Comparison of ENCODE assay signal across 8 cellular contexts in genomic region chr1:3850857-3851256, GRCh38.
"Had no signal": no experiment of that assay in that cellular context is flagged by ENCODE, and none has a peak within 500 bp of the region (broad histone marks: within the 10 kb centered on the region; RNA-seq: fewer than 3 reads in every experiment).

No MANE protein-coding gene starts in this region.

- H3K4me3 Mint-ChIP-seq: GM23338, H9, IgD-negative memory B cell had no signal

- ATAC-seq: GM23338, HepG2 had no signal

- H3K9me3 Mint-ChIP-seq: GM23338, H9, IgD-negative memory B cell had no signal

- H3K4me3 ChIP-seq: GM23338 had no signal

- FAIRE-seq: H1, H54, HepG2 had no signal

- H3K27me3 Mint-ChIP-seq: IgD-negative memory B cell had no signal

- DNase-seq: H9, HCEC 1CT had no signal

- H2AFZ ChIP-seq: GM23338 had no signal

- H3K27ac ChIP-seq: HL-60 had no signal

- H3K4me2 ChIP-seq: GM23338 had no signal

- H3K27ac Mint-ChIP-seq: GM23338, H9, IgD-negative memory B cell had no signal
